In genomic region chr10:76031769-76032441, GRCh38 we compare ENCODE assay signal across 23 cellular contexts.
DNase-seq lines count a peak whose midpoint lies in the region; ATAC-seq, FAIRE-seq and TF ChIP-seq lines count a peak whose summit lies in the region.
"Had no signal": no experiment of that assay in that cellular context is flagged by ENCODE, and none has a peak within 500 bp of the region (broad histone marks: within the 10 kb centered on the region; RNA-seq: fewer than 3 reads in every experiment).

No MANE protein-coding gene starts in this region.

- H3K27me3 ChIP-seq in GM23338 (ENCODE audit: insufficient read depth) (no peaks in the 10 kb centered on the region), HepG2 (ENCODE audit: control insufficient read depth in 1 of 2, insufficient read depth in 2 of 2, low read length in 2 of 2) (no peaks in the 10 kb centered on the region; a peak in 1 of 5 replicates)
- H3K27me3 ChIP-seq: BE2C had no signal

- H3K9me2 ChIP-seq in GM23338 (ENCODE audit: insufficient read depth): no peaks in the 10 kb centered on the region

- CTCF ChIA-PET in HepG2 (lab: Yijun Ruan, JAX; ENCODE audit: low intra/inter-chr PET ratio, low total read pairs) (no interaction called here), T-cell (lab: Charles Lee) (no interaction called here)

- FAIRE-seq in HepG2 (lab: Jason Lieb, UNC): no peak
- FAIRE-seq: A204.1, D721Med, GM12892 had no signal

- H3K36me3 ChIP-seq in GM23338 (ENCODE audit: insufficient read depth) (no peaks in the 10 kb centered on the region), HepG2 (replicated peaks in 1 of 2; ENCODE audit: control insufficient read depth in 1 of 2, insufficient read depth in 2 of 2, low read length in 2 of 2) (peaks cover 0 to 2% of the 10 kb centered on the region in 2 experiments; a peak in 3 of 5 replicates)
- H3K36me3 ChIP-seq: BE2C had no signal

- peak in 1 of 2 experiments; percentile 49; a peak in 3 of 4 replicates for TF ChIP-seq POLR2A in HepG2 (IDR thresholded peaks at IDR 0.05; ENCODE audit: insufficient read depth in 1 of 2, low read depth in 2 of 2, low read length in 2 of 2)

- ATAC-seq in GM23338 (no peak), HepG2 (no peak), esophagus mucosa (no peak), T-cell (replicated peaks in 1 of 4) (no peak)

- in situ Hi-C loops in HepG2 (cut with HindIII; ENCODE audit: extremely low pct_ligation_motif_present, low pct_unique_long_range_greater_than_20kb) (loop anchor here (10.0 kb wide), 2 partner anchors 257 to 637 kb away; no protein-coding TSS in a partner anchor), KBM-7 (cut with MboI; ENCODE audit: low pct_unique_long_range_greater_than_20kb, low sequenced_read_pairs) (loop anchor here (25.0 kb wide), 1 partner anchor 645 kb away; no protein-coding TSS in a partner anchor)

- no peaks in the 10 kb centered on the region for H3K9me3 ChIP-seq in HepG2 (ENCODE audit: low read length)
- H3K9me3 ChIP-seq: BE2C had no signal

- H3K4me3 ChIP-seq in GM23338: no peak overlapping the region
- H3K4me3 ChIP-seq in HepG2 (replicated peaks in 1 of 3; ENCODE audit: insufficient read depth in 1 of 3, low read depth in 2 of 3, low read length in 3 of 3): peak overlapping the region; percentile 61 to 75 (median 73)

- H3K4me3 Mint-ChIP-seq in GM23338 (no peak overlapping the region), T-cell (no peak overlapping the region)
- H3K4me3 Mint-ChIP-seq: CD4-positive, CD25-positive, alpha-beta regulatory T cell; CD8-positive, alpha-beta memory T cell; HFFc6; IgD-negative memory B cell had no signal

- H3K79me2 ChIP-seq in GM23338 (replicated peaks; ENCODE audit: insufficient read depth): no peaks in the 10 kb centered on the region
- H3K79me2 ChIP-seq in HepG2 (ENCODE audit: insufficient read depth, low read length): peaks cover 32% of the 10 kb centered on the region

- H4K20me1 ChIP-seq in GM23338 (replicated peaks; ENCODE audit: insufficient read depth) (no peaks in the 10 kb centered on the region), HepG2 (ENCODE audit: insufficient read depth, low read length) (no peaks in the 10 kb centered on the region)

- H3K4me2 ChIP-seq in GM23338 (no peak overlapping the region), HepG2 (ENCODE audit: low read depth, low read length) (peak overlapping the region; percentile 95)

- H3K27ac Mint-ChIP-seq in GM23338: no peak overlapping the region
- H3K27ac Mint-ChIP-seq in T-cell: no peak overlapping the region
- H3K27ac Mint-ChIP-seq: CD8-positive, alpha-beta memory T cell; HFFc6; IgD-negative memory B cell had no signal

- no TSS peak for BruUV-seq in HepG2 (replicated peaks; lab: Mats Ljungman, UMichigan)

- peaks cover 4% of the 10 kb centered on the region for H3K4me1 ChIP-seq in GM23338 (ENCODE audit: insufficient read depth)
- H3K4me1 ChIP-seq in HepG2 (ENCODE audit: insufficient read depth, low read length): peaks cover 92% of the 10 kb centered on the region

- POLR2A ChIA-PET in HepG2 (lab: Yijun Ruan, JAX): interaction anchor here (2.5 to 9.5 kb wide), 5 partner anchors 7 to 630 kb away, joined by 9 to 145 read pairs (median 41); partner anchors contain the start of gene ZNF503
- POLR2A ChIA-PET in T-cell (lab: Charles Lee): no interaction called here

- intact Hi-C loops in HepG2 (cut with micrococcal nuclease; ENCODE audit: unreplicated experiment): loop anchor here (2.0 kb wide), 2 partner anchors 19 to 255 kb away; no protein-coding TSS in a partner anchor

- DNase-seq in GM23338 (ENCODE audit: low spot score): no peak
- peak; percentile 54 for DNase-seq in NCI-H526 treated with DMSO at 0.1 percent for 48 hours (lab: John Stamatoyannopoulos, UW)
- no peak for DNase-seq in HepG2 (ENCODE audit: low spot score)
- DNase-seq in NCI-H2196 treated with DMSO at 0.1 percent for 48 hours (lab: John Stamatoyannopoulos, UW; ENCODE audit: unreplicated experiment): no peak
- no peak for DNase-seq in T-cell
- no peak for DNase-seq in KBM-7
- DNase-seq: ACHN; BE2C; C1 segment of cervical spinal cord; CD4-positive, CD25-positive, alpha-beta regulatory T cell; CD8-positive, alpha-beta memory T cell; COR-L47; DMS79; GDM1; HCEC 1CT; HFFc6; KG1 had no signal

- no peaks in the 10 kb centered on the region for H3F3A ChIP-seq in GM23338 (replicated peaks; ENCODE audit: low read depth)

- TF ChIP-seq CTCF in GM23338 (conservative IDR thresholded peaks at IDR 0.05; ENCODE audit: low read depth in 2 of 2) (no peak), HepG2 (CRISPR knock-in tag; IDR thresholded peaks at IDR 0.05) (no peak)

- H3K36me3 Mint-ChIP-seq in GM23338 (ENCODE audit: low read depth): no peaks in the 10 kb centered on the region
- no peaks in the 10 kb centered on the region for H3K36me3 Mint-ChIP-seq in T-cell
- H3K36me3 Mint-ChIP-seq: CD4-positive, CD25-positive, alpha-beta regulatory T cell; CD8-positive, alpha-beta memory T cell had no signal

- H3K27ac ChIP-seq in GM23338 (ENCODE audit: low read depth): no peak overlapping the region
- peak overlapping the region; percentile 97 for H3K27ac ChIP-seq in HepG2 (ENCODE audit: extremely low read length, insufficient read depth, low read length)
- H3K27ac ChIP-seq: HL-60 had no signal

- H3K4me1 Mint-ChIP-seq in GM23338: peaks cover 28% of the 10 kb centered on the region
- no peaks in the 10 kb centered on the region for H3K4me1 Mint-ChIP-seq in T-cell
- H3K4me1 Mint-ChIP-seq: CD8-positive, alpha-beta memory T cell; IgD-negative memory B cell had no signal

- H3K9ac ChIP-seq in HepG2 (ENCODE audit: insufficient read depth, low read depth, low read length): peak overlapping the region; percentile 96

- no peaks in the 10 kb centered on the region for H3K9me3 Mint-ChIP-seq in GM23338
- no peaks in the 10 kb centered on the region for H3K9me3 Mint-ChIP-seq in T-cell
- H3K9me3 Mint-ChIP-seq: HFFc6 had no signal

- TF ChIP-seq RAD21 in HepG2 (CRISPR knock-in tag; IDR thresholded peaks at IDR 0.05): no peak

- H3K27me3 Mint-ChIP-seq in GM23338 (ENCODE audit: insufficient read depth, low read depth, poor library complexity) (no peaks in the 10 kb centered on the region), T-cell (peaks cover 5 to 7% of the 10 kb centered on the region in 2 donors)
- H3K27me3 Mint-ChIP-seq: CD4-positive, CD25-positive, alpha-beta regulatory T cell; CD8-positive, alpha-beta memory T cell had no signal

- H2AFZ ChIP-seq in GM23338: peak overlapping the region; percentile 32; the same call in 1 of the 2 replicates
- H2AFZ ChIP-seq in HepG2 (ENCODE audit: low read length): no peak overlapping the region

- no peak for TF ChIP-seq EP300 in HepG2 (IDR thresholded peaks at IDR 0.05; ENCODE audit: low read depth in 2 of 2, low read length in 2 of 2)
- TF ChIP-seq EP300 in HepG2 (CRISPR knock-in tag; IDR thresholded peaks at IDR 0.05; ENCODE audit: borderline replicate concordance): no peak

- WGBS in HepG2 (ENCODE audit: low lambda C conversion rate): 92% methylated on average over 5 of the region's 8 CpGs

TF ChIP-seq in GM23338, 12 proteins besides CTCF, POLR2A, EP300 and RAD21 (continues in another document):
- TF ChIP-seq JUNB (IDR thresholded peaks at IDR 0.05; ENCODE audit: unreplicated experiment): no peak
- no peak for TF ChIP-seq ETS1 (IDR thresholded peaks at IDR 0.05)
- no peak for TF ChIP-seq EZH2phosphoT487 (IDR thresholded peaks at IDR 0.05; ENCODE audit: unreplicated experiment)
- TF ChIP-seq STAT1 (IDR thresholded peaks at IDR 0.05; ENCODE audit: unreplicated experiment): no peak
- no peak for TF ChIP-seq CREB1 (CRISPR knock-in tag; IDR thresholded peaks at IDR 0.05; ENCODE audit: low read depth)

TF ChIP-seq in HepG2, 621 proteins besides CTCF, POLR2A, EP300 and RAD21 (continues in another document):
- TF ChIP-seq KLF13 (CRISPR knock-in tag; IDR thresholded peaks at IDR 0.05): no peak
- TF ChIP-seq DZIP1 (CRISPR knock-in tag; IDR thresholded peaks at IDR 0.05): no peak
- no peak for TF ChIP-seq PTBP1 (IDR thresholded peaks at IDR 0.05; ENCODE audit: low read depth, low read length, poor library complexity, severe bottlenecking)
- no peak for TF ChIP-seq RFX5 (IDR thresholded peaks at IDR 0.05; ENCODE audit: low read depth, low read length)
- no peak for TF ChIP-seq ZNF232 (CRISPR knock-in tag; IDR thresholded peaks at IDR 0.05; ENCODE audit: borderline replicate concordance)
- no peak for TF ChIP-seq PHF8 (CRISPR knock-in tag; IDR thresholded peaks at IDR 0.05)
- 0 out of 2 replicates have a peak, but pooled peaks have one; percentile 9 for TF ChIP-seq MXD1 (CRISPR knock-in tag; IDR thresholded peaks at IDR 0.05)
- no peak for TF ChIP-seq MLX (CRISPR knock-in tag; IDR thresholded peaks at IDR 0.05)
- no peak for TF ChIP-seq SMARCE1 (IDR thresholded peaks at IDR 0.05; ENCODE audit: borderline replicate concordance)
- TF ChIP-seq CENPX (CRISPR knock-in tag; IDR thresholded peaks at IDR 0.05): no peak
- no peak for TF ChIP-seq THAP11 (CRISPR knock-in tag; IDR thresholded peaks at IDR 0.05)
